Comparison of ENCODE assay signal across 3 cellular contexts in genomic region chr5:145176041-145176440, GRCh38.
"Had no signal": no experiment of that assay in that cellular context is flagged by ENCODE, and none has a peak within 500 bp of the region (broad histone marks: within the 10 kb centered on the region; RNA-seq: fewer than 3 reads in every experiment).

No MANE protein-coding gene starts in this region.

- ATAC-seq: GM12878 had no signal

- H3K4me3 ChIP-seq: GM12878 had no signal

- DNase-seq: GDM1, GF-D8 had no signal
